In genomic region chr17:29442451-29442850, GRCh38 we compare ENCODE assay signal across 1 cellular context.
TF ChIP-seq lines count a peak whose summit lies in the region.

No MANE protein-coding gene starts in this region.

TF ChIP-seq in WTC11, 78 proteins besides CTCF, POLR2A, EP300 and RAD21 (continued from another document):
- TF ChIP-seq AFF4 (CRISPR knock-in tag; IDR thresholded peaks at IDR 0.05; ENCODE audit: borderline replicate concordance) = no peak
- TF ChIP-seq FOXK1 (CRISPR knock-in tag; IDR thresholded peaks at IDR 0.05) = no peak
TF ChIP-seq in WTC11: peak in this region for 0.
